In the genomic region with DNA sequence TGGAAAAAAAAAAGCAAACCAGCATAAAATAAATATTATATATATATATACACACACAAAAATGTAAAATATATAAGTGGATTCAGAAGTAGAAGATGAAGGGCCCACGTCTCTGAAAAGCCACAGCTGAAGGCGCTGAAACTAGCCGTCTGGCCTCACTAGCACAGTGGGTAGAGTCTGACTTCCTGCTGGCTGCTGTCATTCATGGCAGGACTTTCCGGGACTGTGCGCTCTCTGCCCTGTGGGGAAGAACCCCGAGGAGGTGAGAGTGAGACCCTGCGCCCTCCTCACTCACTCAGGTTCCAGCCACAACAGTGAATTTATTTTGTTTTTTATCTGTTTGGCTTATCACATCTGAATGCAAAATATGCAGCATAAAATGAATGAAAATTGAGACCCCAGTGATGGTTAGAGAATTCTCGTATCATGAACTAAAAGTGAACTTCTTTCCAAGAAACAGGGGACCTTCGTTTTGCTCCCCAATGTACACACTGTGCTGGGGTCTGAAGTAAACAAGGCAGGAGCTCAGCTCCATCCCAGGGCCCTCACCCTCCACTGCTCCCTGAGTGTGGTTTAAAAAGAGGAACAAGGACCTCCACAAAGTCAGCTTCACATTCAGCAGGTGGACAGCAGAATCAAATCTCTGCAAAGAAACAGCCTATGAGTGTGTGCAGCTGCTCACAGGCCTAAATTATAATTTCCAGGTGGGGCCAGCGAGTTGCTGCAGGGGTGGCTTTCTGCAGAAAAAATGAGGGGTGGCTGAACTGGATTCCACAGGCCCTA, we compare ENCODE assay signal across 11 cellular contexts. TPM values are rescaled to one million over a fixed set of nuclear protein-coding genes. Genes with fewer than 3 reads are reported as not detected.
DNase-seq lines count a peak whose midpoint lies in the region; ATAC-seq and TF ChIP-seq lines count a peak whose summit lies in the region.
"Had no signal": no experiment of that assay in that cellular context is flagged by ENCODE, and none has a peak within 500 bp of the region (broad histone marks: within the 10 kb centered on the region; RNA-seq: fewer than 3 reads in every experiment).

No MANE protein-coding gene starts in this region.

- ATAC-seq in GM19438 (IDR thresholded peaks at IDR 0.05; ENCODE audit: low read depth, unreplicated experiment) (peak; percentile 81), HG03066 (IDR thresholded peaks at IDR 0.05; ENCODE audit: low read depth, unreplicated experiment) (peak; percentile 83), left colon (no peak)

- POLR2A ChIA-PET in GM10248 (lab: Yijun Ruan, JAX), result no interaction called here
- POLR2A ChIA-PET in activated CD4-positive, alpha-beta memory T cell treated with anti-CD3 and anti-CD28 coated beads, Interleukin-2, amount 10 ng/mL, durations not matched to agents 7 days and 5 days (lab: Charles Lee), result interaction anchor here (1.4 kb wide), 1 partner anchor 15 kb away, joined by 3 read pairs; no protein-coding TSS in a partner anchor

- DNase-seq in GM10248 (ENCODE audit: extremely low spot score) (peak; percentile 80), SKM-1 (lab: John Stamatoyannopoulos, UW; ENCODE audit: unreplicated experiment) (peak; percentile 53), NCI-H2081 (lab: John Stamatoyannopoulos, UW) (no peak), left colon (no peak), COLO668 (lab: John Stamatoyannopoulos, UW; ENCODE audit: unreplicated experiment) (no peak)
- DNase-seq in activated CD4-positive, alpha-beta memory T cell treated with anti-CD3 and anti-CD28 coated beads, Interleukin-2, amount 10 ng/mL, durations not matched to agents 7 days and 5 days, result no peak
- DNase-seq: aorta, COR-L47, T-helper 2 cell had no signal

- intact Hi-C loops in left colon (cut with DNase I, micrococcal nuclease), result no loop called here

- no peak overlapping the region for H3K27ac Mint-ChIP-seq in activated CD4-positive, alpha-beta memory T cell treated with anti-CD3 and anti-CD28 coated beads, Interleukin-2, amount 10 ng/mL, durations not matched to agents 7 days and 5 days

- no peak for TF ChIP-seq CTCF in GM10248 (IDR thresholded peaks at IDR 0.05; ENCODE audit: control extremely low read depth, extremely low read depth, low read depth, missing control alignments)

- no peaks in the 10 kb centered on the region for H3K27me3 Mint-ChIP-seq in activated CD4-positive, alpha-beta memory T cell treated with anti-CD3 and anti-CD28 coated beads, Interleukin-2, amount 10 ng/mL, durations not matched to agents 7 days and 5 days

- no peaks in the 10 kb centered on the region for H3K36me3 Mint-ChIP-seq in activated CD4-positive, alpha-beta memory T cell treated with anti-CD3 and anti-CD28 coated beads, Interleukin-2, amount 10 ng/mL, durations not matched to agents 7 days and 5 days (ENCODE audit: low read depth)

- H3K9me3 Mint-ChIP-seq in activated CD4-positive, alpha-beta memory T cell treated with anti-CD3 and anti-CD28 coated beads, Interleukin-2, amount 10 ng/mL, durations not matched to agents 7 days and 5 days, result no peaks in the 10 kb centered on the region

- peaks cover 12% of the 10 kb centered on the region for H3K4me1 Mint-ChIP-seq in activated CD4-positive, alpha-beta memory T cell treated with anti-CD3 and anti-CD28 coated beads, Interleukin-2, amount 10 ng/mL, durations not matched to agents 7 days and 5 days

- H3K4me3 Mint-ChIP-seq in activated CD4-positive, alpha-beta memory T cell treated with anti-CD3 and anti-CD28 coated beads, Interleukin-2, amount 10 ng/mL, durations not matched to agents 7 days and 5 days, result no peak overlapping the region

- CTCF ChIA-PET in GM10248 (lab: Yijun Ruan, JAX), result no interaction called here
- CTCF ChIA-PET in activated CD4-positive, alpha-beta memory T cell treated with anti-CD3 and anti-CD28 coated beads, Interleukin-2, amount 10 ng/mL, durations not matched to agents 7 days and 5 days (lab: Charles Lee), result no interaction called here

RNA-seq across cellular contexts. Expression of a gene that starts 1.3 kb away (rescaled TPM):
- under 1 TPM in 1 of 2 experiments, not detected in 1; 0.23 TPM for total RNA-seq in activated CD4-positive, alpha-beta memory T cell treated with anti-CD3 and anti-CD28 coated beads, Interleukin-2, amount 10 ng/mL, durations not matched to agents 7 days and 5 days
- total RNA-seq in left colon, result 1 to 10 TPM in 1 of 2 donors, under 1 TPM in 1; 0.81 to 1.1 TPM

RNA-seq across cellular contexts. Expression of a gene that starts 39.2 kb away (rescaled TPM):
- 1 to 10 TPM; 6.3 to 6.5 TPM for total RNA-seq in activated CD4-positive, alpha-beta memory T cell treated with anti-CD3 and anti-CD28 coated beads, Interleukin-2, amount 10 ng/mL, durations not matched to agents 7 days and 5 days
- 10 to 100 TPM; 11.5 to 13.3 TPM for total RNA-seq in left colon

Comparison
In these comparisons a context has a peak if more than half of its experiments do, and no peak if none do; other contexts are left out.
1. DNase-seq: peak in GM10248 (single experiment) and SKM-1 (single experiment); none in NCI-H2081 (0 of 2), activated CD4-positive, alpha-beta memory T cell treated with anti-CD3 and anti-CD28 coated beads, Interleukin-2, amount 10 ng/mL, durations not matched to agents 7 days and 5 days (single experiment), left colon (0 of 2) and COLO668 (single experiment).